Comparison of ENCODE assay signal across 14 cellular contexts in genomic region chr15:46222861-46223260, GRCh38.
DNase-seq lines count a peak whose midpoint lies in the region; ATAC-seq and TF ChIP-seq lines count a peak whose summit lies in the region.
"Had no signal": no experiment of that assay in that cellular context is flagged by ENCODE, and none has a peak within 500 bp of the region (broad histone marks: within the 10 kb centered on the region; RNA-seq: fewer than 3 reads in every experiment).

No MANE protein-coding gene starts in this region.

- DNase-seq in NCI-H2171 (lab: John Stamatoyannopoulos, UW) (peak; percentile 40), NCI-H82 treated with DMSO at 0.1 percent for 48 hours (lab: John Stamatoyannopoulos, UW; ENCODE audit: unreplicated experiment) (peak; percentile 28), pons (ENCODE audit: low spot score) (peak; percentile 8), heart left ventricle (no peak), GM10266 (ENCODE audit: extremely low spot score) (no peak)
- DNase-seq in activated CD8-positive, alpha-beta memory T cell treated with anti-CD3 and anti-CD28 coated beads, Interleukin-2, amount 50 U/mL, for 48 hours: no peak
- DNase-seq: CD8-positive, alpha-beta T cell; COR-L47; DMS79; HCEC 1CT; HFFc6 had no signal

- no peaks in the 10 kb centered on the region for H3K36me3 ChIP-seq in heart left ventricle

- ATAC-seq in heart left ventricle: no peak
- ATAC-seq: A549; CD8-positive, alpha-beta T cell; K562 had no signal

- H3K4me3 ChIP-seq in heart left ventricle: no peak overlapping the region
- H3K4me3 ChIP-seq: A549, K562 had no signal

- H3K4me1 ChIP-seq in heart left ventricle: no peaks in the 10 kb centered on the region
- H3K4me1 ChIP-seq: A549 had no signal

- WGBS in heart left ventricle, 4 donors: 65 to 73% (median 69%) methylated on average over 2 of the region's 2 CpGs

- no peaks in the 10 kb centered on the region for H3K9me3 ChIP-seq in heart left ventricle
- H3K9me3 ChIP-seq: A549 had no signal

- H3K27ac ChIP-seq in heart left ventricle: no peak overlapping the region
- H3K27ac ChIP-seq: A549, HL-60 had no signal

- TF ChIP-seq POLR2A in heart left ventricle (IDR thresholded peaks at IDR 0.05): no peak

- intact Hi-C loops in heart left ventricle (cut with DNase I): no loop called here

- TF ChIP-seq CTCF in heart left ventricle (IDR thresholded peaks at IDR 0.05) (no peak), GM10266 (IDR thresholded peaks at IDR 0.05; ENCODE audit: control insufficient read depth, insufficient read depth, low read depth, missing control alignments) (no peak)

- no peaks in the 10 kb centered on the region for H3K27me3 ChIP-seq in heart left ventricle

Comparison
In these comparisons a context has a peak if more than half of its experiments do, and no peak if none do; other contexts are left out.
1. DNase-seq: peak in NCI-H2171 (single experiment), NCI-H82 treated with DMSO at 0.1 percent for 48 hours (single experiment) and pons (single experiment); none in heart left ventricle (0 of 5), activated CD8-positive, alpha-beta memory T cell treated with anti-CD3 and anti-CD28 coated beads, Interleukin-2, amount 50 U/mL, for 48 hours (single experiment) and GM10266 (single experiment).